Comparison of ENCODE assay signal across 21 cellular contexts in genomic region chr3:16343101-16343500, GRCh38.
DNase-seq lines count a peak whose midpoint lies in the region; ATAC-seq, FAIRE-seq and TF ChIP-seq lines count a peak whose summit lies in the region.
"Had no signal": no experiment of that assay in that cellular context is flagged by ENCODE, and none has a peak within 500 bp of the region (broad histone marks: within the 10 kb centered on the region; RNA-seq: fewer than 3 reads in every experiment).

No MANE protein-coding gene starts in this region.

- H3K4me3 Mint-ChIP-seq in activated CD4-positive, alpha-beta memory T cell treated with anti-CD3 and anti-CD28 coated beads, Interleukin-2, amount 10 ng/mL, durations not matched to agents 7 days and 5 days: no peak overlapping the region
- no peak overlapping the region for H3K4me3 Mint-ChIP-seq in activated CD4-positive, alpha-beta memory T cell treated with anti-CD3 and anti-CD28 coated beads for 36 hours
- H3K4me3 Mint-ChIP-seq in activated T-helper 17 cell treated with anti-CD3 and anti-CD28 coated beads, Interleukin-2, amount 50 U/mL, for 72 hours: no peak overlapping the region
- no peak overlapping the region for H3K4me3 Mint-ChIP-seq in stimulated activated effector memory CD8-positive, alpha-beta T cell treated with anti-CD3 and anti-CD28 coated beads, Interleukin-12 subunit alpha, Interleukin-12 subunit beta, amount 100 ng/mL, for 72 hours
- H3K4me3 Mint-ChIP-seq: H9; T-helper 2 cell treated with Interferon-gamma antibody and Interleukin-4, amounts not matched to agents 5 μg/mL and 100 μg/mL, for 36 hours had no signal

- no peak for DNase-seq in activated CD4-positive, alpha-beta memory T cell treated with anti-CD3 and anti-CD28 coated beads, Interleukin-2, amount 10 ng/mL, durations not matched to agents 7 days and 5 days
- no peak for DNase-seq in activated CD4-positive, alpha-beta memory T cell treated with anti-CD3 and anti-CD28 coated beads for 36 hours
- DNase-seq in GM12891 (ENCODE audit: insufficient read length, low spot score) (no peak), SW 1271 (lab: John Stamatoyannopoulos, UW) (no peak), KG1 (lab: John Stamatoyannopoulos, UW) (no peak), activated gamma-delta T cell treated with Interleukin-2 at 50 U/mL for 16 hours (no peak)
- DNase-seq in stimulated activated effector memory CD8-positive, alpha-beta T cell treated with anti-CD3 and anti-CD28 coated beads, Interleukin-12 subunit alpha, Interleukin-12 subunit beta, amount 100 ng/mL, for 72 hours (ENCODE audit: low spot score in 2 of 2): no peak
- DNase-seq: cerebellar nuclear complex; H9; heart left ventricle; left colon; mesenchymal stem cell; NCI-H1436; NCI-H526 treated with DMSO at 0.1 percent for 48 hours; retina; stimulated activated CD4-positive, alpha-beta T cell treated with anti-CD3 and anti-CD28 coated beads, Interleukin-2, amount 100 ng/mL, for 48 hours; stomach had no signal

- H3K9me3 Mint-ChIP-seq in activated CD4-positive, alpha-beta memory T cell treated with anti-CD3 and anti-CD28 coated beads, Interleukin-2, amount 10 ng/mL, durations not matched to agents 7 days and 5 days: no peaks in the 10 kb centered on the region
- H3K9me3 Mint-ChIP-seq in activated CD4-positive, alpha-beta memory T cell treated with anti-CD3 and anti-CD28 coated beads for 36 hours: no peaks in the 10 kb centered on the region
- no peaks in the 10 kb centered on the region for H3K9me3 Mint-ChIP-seq in activated T-helper 17 cell treated with anti-CD3 and anti-CD28 coated beads, Interleukin-2, amount 50 U/mL, for 72 hours
- no peaks in the 10 kb centered on the region for H3K9me3 Mint-ChIP-seq in stimulated activated effector memory CD8-positive, alpha-beta T cell treated with anti-CD3 and anti-CD28 coated beads, Interleukin-12 subunit alpha, Interleukin-12 subunit beta, amount 100 ng/mL, for 72 hours
- H3K9me3 Mint-ChIP-seq: H9; T-helper 2 cell treated with Interferon-gamma antibody and Interleukin-4, amounts not matched to agents 5 μg/mL and 100 μg/mL, for 36 hours had no signal

- no peak for TF ChIP-seq POLR2A in GM12891 (IDR thresholded peaks at IDR 0.05; ENCODE audit: low read depth, low read length)

- CTCF ChIA-PET in activated CD4-positive, alpha-beta memory T cell treated with anti-CD3 and anti-CD28 coated beads, Interleukin-2, amount 10 ng/mL, durations not matched to agents 7 days and 5 days (lab: Charles Lee): no interaction called here
- CTCF ChIA-PET in activated CD4-positive, alpha-beta memory T cell treated with anti-CD3 and anti-CD28 coated beads for 36 hours (lab: Charles Lee): no interaction called here

- H3K36me3 Mint-ChIP-seq in activated CD4-positive, alpha-beta memory T cell treated with anti-CD3 and anti-CD28 coated beads, Interleukin-2, amount 10 ng/mL, durations not matched to agents 7 days and 5 days (ENCODE audit: low read depth): peaks cover 55% of the 10 kb centered on the region
- peaks cover 44% of the 10 kb centered on the region for H3K36me3 Mint-ChIP-seq in activated CD4-positive, alpha-beta memory T cell treated with anti-CD3 and anti-CD28 coated beads for 36 hours
- peaks cover 82% of the 10 kb centered on the region for H3K36me3 Mint-ChIP-seq in activated T-helper 17 cell treated with anti-CD3 and anti-CD28 coated beads, Interleukin-2, amount 50 U/mL, for 72 hours (ENCODE audit: low read depth)
- peaks cover 60% of the 10 kb centered on the region for H3K36me3 Mint-ChIP-seq in stimulated activated effector memory CD8-positive, alpha-beta T cell treated with anti-CD3 and anti-CD28 coated beads, Interleukin-12 subunit alpha, Interleukin-12 subunit beta, amount 100 ng/mL, for 72 hours

- no peak for ATAC-seq in activated T-helper 17 cell treated with anti-CD3 and anti-CD28 coated beads, Interleukin-2, amount 50 U/mL, for 72 hours (replicated peaks)
- ATAC-seq in stimulated activated effector memory CD8-positive, alpha-beta T cell treated with anti-CD3 and anti-CD28 coated beads, Interleukin-12 subunit alpha, Interleukin-12 subunit beta, amount 100 ng/mL, for 72 hours: no peak
- ATAC-seq: HepG2, left colon had no signal

- peak overlapping the region; percentile 18 for H3K27ac Mint-ChIP-seq in activated CD4-positive, alpha-beta memory T cell treated with anti-CD3 and anti-CD28 coated beads, Interleukin-2, amount 10 ng/mL, durations not matched to agents 7 days and 5 days
- no peak overlapping the region for H3K27ac Mint-ChIP-seq in activated CD4-positive, alpha-beta memory T cell treated with anti-CD3 and anti-CD28 coated beads for 36 hours
- peak overlapping the region; percentile 71 for H3K27ac Mint-ChIP-seq in activated T-helper 17 cell treated with anti-CD3 and anti-CD28 coated beads, Interleukin-2, amount 50 U/mL, for 72 hours
- peak overlapping the region; percentile 41 for H3K27ac Mint-ChIP-seq in stimulated activated effector memory CD8-positive, alpha-beta T cell treated with anti-CD3 and anti-CD28 coated beads, Interleukin-12 subunit alpha, Interleukin-12 subunit beta, amount 100 ng/mL, for 72 hours
- H3K27ac Mint-ChIP-seq: H9; T-helper 2 cell treated with Interferon-gamma antibody and Interleukin-4, amounts not matched to agents 5 μg/mL and 100 μg/mL, for 36 hours had no signal

- H3K4me1 Mint-ChIP-seq in activated CD4-positive, alpha-beta memory T cell treated with anti-CD3 and anti-CD28 coated beads, Interleukin-2, amount 10 ng/mL, durations not matched to agents 7 days and 5 days: peaks cover 32% of the 10 kb centered on the region
- H3K4me1 Mint-ChIP-seq in activated CD4-positive, alpha-beta memory T cell treated with anti-CD3 and anti-CD28 coated beads for 36 hours (ENCODE audit: low read depth): peaks cover 43% of the 10 kb centered on the region
- peaks cover 43% of the 10 kb centered on the region for H3K4me1 Mint-ChIP-seq in activated T-helper 17 cell treated with anti-CD3 and anti-CD28 coated beads, Interleukin-2, amount 50 U/mL, for 72 hours
- peaks cover 46% of the 10 kb centered on the region for H3K4me1 Mint-ChIP-seq in stimulated activated effector memory CD8-positive, alpha-beta T cell treated with anti-CD3 and anti-CD28 coated beads, Interleukin-12 subunit alpha, Interleukin-12 subunit beta, amount 100 ng/mL, for 72 hours

- POLR2A ChIA-PET in activated CD4-positive, alpha-beta memory T cell treated with anti-CD3 and anti-CD28 coated beads, Interleukin-2, amount 10 ng/mL, durations not matched to agents 7 days and 5 days (lab: Charles Lee): no interaction called here
- POLR2A ChIA-PET in activated CD4-positive, alpha-beta memory T cell treated with anti-CD3 and anti-CD28 coated beads for 36 hours (lab: Charles Lee): interaction anchor here (1.5 kb wide), 1 partner anchor 169 kb away, joined by 5 read pairs; no protein-coding TSS in a partner anchor

- intact Hi-C loops in activated CD4-positive, alpha-beta memory T cell treated with anti-CD3 and anti-CD28 coated beads for 36 hours (cut with micrococcal nuclease): no loop called here

- H3K27me3 Mint-ChIP-seq in activated CD4-positive, alpha-beta memory T cell treated with anti-CD3 and anti-CD28 coated beads, Interleukin-2, amount 10 ng/mL, durations not matched to agents 7 days and 5 days: no peaks in the 10 kb centered on the region
- no peaks in the 10 kb centered on the region for H3K27me3 Mint-ChIP-seq in activated CD4-positive, alpha-beta memory T cell treated with anti-CD3 and anti-CD28 coated beads for 36 hours
- H3K27me3 Mint-ChIP-seq in activated T-helper 17 cell treated with anti-CD3 and anti-CD28 coated beads, Interleukin-2, amount 50 U/mL, for 72 hours: no peaks in the 10 kb centered on the region

- no peak for FAIRE-seq in GM12891 (lab: Jason Lieb, UNC)
- FAIRE-seq: A204.1, HepG2 had no signal

TF ChIP-seq in GM12891, 5 proteins besides CTCF, POLR2A, EP300 and RAD21:
- TF ChIP-seq SPI1 (IDR thresholded peaks at IDR 0.05; ENCODE audit: low read depth, low read length) (0 out of 2 replicates have a peak, but pooled peaks have one; percentile 2), POU2F2 (IDR thresholded peaks at IDR 0.05; ENCODE audit: low read depth, low read length) (no peak), PAX5 (IDR thresholded peaks at IDR 0.05; ENCODE audit: insufficient read depth, low read length, severe bottlenecking) (no peak), TAF1 (IDR thresholded peaks at IDR 0.05; ENCODE audit: low read depth, low read length) (no peak)
